8 cellular contexts compared by ENCODE assay signal in the genomic region with DNA sequence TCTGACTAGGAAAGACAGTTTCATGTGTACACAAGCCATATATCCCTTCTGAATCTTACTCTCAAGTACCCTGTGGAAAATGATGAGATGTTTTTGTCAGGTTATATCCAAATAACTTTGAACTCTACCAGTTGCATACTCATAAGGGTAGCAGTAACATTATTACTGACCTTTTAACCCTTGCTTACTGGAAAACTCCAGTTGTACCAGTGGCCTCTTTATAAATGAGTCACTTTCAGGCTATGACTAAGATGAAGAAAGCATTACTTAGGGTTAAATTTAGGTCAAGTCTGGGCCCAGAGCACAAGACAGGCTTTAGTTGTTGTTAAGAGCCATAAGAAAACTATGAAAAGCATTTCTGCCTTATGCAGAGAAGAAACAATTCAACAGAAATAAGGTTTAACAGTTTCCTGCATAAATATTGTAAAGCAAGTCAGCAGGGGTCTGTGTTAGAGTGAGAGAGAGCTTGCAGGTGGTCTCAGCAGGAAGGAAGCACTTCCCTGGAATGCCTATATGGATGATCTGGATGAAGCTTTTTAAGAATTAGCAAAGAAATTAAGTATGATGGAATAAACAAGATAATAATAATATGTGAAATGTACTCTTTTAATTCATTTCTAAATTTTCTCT.
A peak's percentile ranks its signal among the peaks of the same experiment; 100 is the strongest.
DNase-seq lines count a peak whose midpoint lies in the region; ATAC-seq and TF ChIP-seq lines count a peak whose summit lies in the region.

No MANE protein-coding gene starts in this region.

- intact Hi-C loops in activated naive CD4-positive, alpha-beta T cell treated with anti-CD3 and anti-CD28 coated beads for 36 hours (cut with micrococcal nuclease): loop anchor here (1.0 to 10.0 kb wide), 11 partner anchors 16 to 848 kb away; partner anchors contain the start of gene ITPRID2

- peak; percentile 43 for DNase-seq in activated naive CD4-positive, alpha-beta T cell treated with anti-CD3 and anti-CD28 coated beads for 36 hours
- DNase-seq in activated naive CD4-positive, alpha-beta T cell (lab: John Stamatoyannopoulos, UW): no peak
- DNase-seq in NCI-H226 (peak; percentile 78), choroid plexus epithelial cell (ENCODE audit: low read depth) (peak; percentile 98), OCI-M2 (lab: John Stamatoyannopoulos, UW; ENCODE audit: unreplicated experiment) (no peak), iPS-NIHi11 (ENCODE audit: low spot score) (no peak)
- DNase-seq in stimulated activated naive CD4-positive, alpha-beta T cell treated with Interleukin-2 at 50 U/mL for 16 hours (lab: John Stamatoyannopoulos, UW): no peak

- H3K36me3 Mint-ChIP-seq in activated naive CD4-positive, alpha-beta T cell treated with anti-CD3 and anti-CD28 coated beads for 36 hours (ENCODE audit: low read depth): peaks cover 1% of the 10 kb centered on the region

- CTCF ChIA-PET in activated naive CD4-positive, alpha-beta T cell treated with anti-CD3 and anti-CD28 coated beads for 36 hours (lab: Charles Lee): interaction anchor here (0.9 to 6.6 kb wide), 8 partner anchors 18 to 608 kb away, joined by 4 to 71 read pairs (median 18); partner anchors contain the start of gene ITGA4

- H3K27me3 Mint-ChIP-seq in activated naive CD4-positive, alpha-beta T cell treated with anti-CD3 and anti-CD28 coated beads for 36 hours (ENCODE audit: low read depth): no peaks in the 10 kb centered on the region

- H3K9me3 Mint-ChIP-seq in activated naive CD4-positive, alpha-beta T cell treated with anti-CD3 and anti-CD28 coated beads for 36 hours: no peaks in the 10 kb centered on the region

- H3K4me1 Mint-ChIP-seq in activated naive CD4-positive, alpha-beta T cell treated with anti-CD3 and anti-CD28 coated beads for 36 hours (ENCODE audit: low read depth): peaks cover 41% of the 10 kb centered on the region

- H3K27ac Mint-ChIP-seq in activated naive CD4-positive, alpha-beta T cell treated with anti-CD3 and anti-CD28 coated beads for 36 hours: peak overlapping the region; percentile 33

- ATAC-seq in HG02840 (IDR thresholded peaks at IDR 0.05; ENCODE audit: low FRiP score, unreplicated experiment): peak; percentile 98

- H3K4me3 ChIP-seq in choroid plexus epithelial cell (ENCODE audit: low read depth, low read length): no peak overlapping the region

- H3K4me3 Mint-ChIP-seq in activated naive CD4-positive, alpha-beta T cell treated with anti-CD3 and anti-CD28 coated beads for 36 hours: peak overlapping the region; percentile 15

- TF ChIP-seq CTCF in choroid plexus epithelial cell (conservative IDR thresholded peaks at IDR 0.05; ENCODE audit: low read depth, low read length): no peak

Comparison
In these comparisons a context has a peak if more than half of its experiments do, and no peak if none do; other contexts are left out.
1. DNase-seq: peak in activated naive CD4-positive, alpha-beta T cell treated with anti-CD3 and anti-CD28 coated beads for 36 hours (single experiment), NCI-H226 (single experiment) and choroid plexus epithelial cell (single experiment); none in activated naive CD4-positive, alpha-beta T cell (0 of 4), OCI-M2 (single experiment), iPS-NIHi11 (single experiment) and stimulated activated naive CD4-positive, alpha-beta T cell treated with Interleukin-2 at 50 U/mL for 16 hours (single experiment).